In genomic region chr17:74450925-74451403, GRCh38 we compare ENCODE assay signal across 21 cellular contexts. TPM values are rescaled to one million over a fixed set of nuclear protein-coding genes. Genes with fewer than 3 reads are reported as not detected.
DNase-seq lines count a peak whose midpoint lies in the region; ATAC-seq and TF ChIP-seq lines count a peak whose summit lies in the region.
"Had no signal": no experiment of that assay in that cellular context is flagged by ENCODE, and none has a peak within 500 bp of the region (broad histone marks: within the 10 kb centered on the region; RNA-seq: fewer than 3 reads in every experiment).

No MANE protein-coding gene starts in this region.

- intact Hi-C loops in Right ventricle myocardium inferior (cut with DNase I) = loop anchor here (5.0 kb wide), 1 partner anchor 154 kb away; no protein-coding TSS in a partner anchor
- intact Hi-C loops in cardiac septum (cut with DNase I) = loop anchor here (10.0 kb wide), 1 partner anchor 146 kb away; no protein-coding TSS in a partner anchor
- intact Hi-C loops in left ventricle myocardium inferior (cut with micrococcal nuclease) = no loop called here
- intact Hi-C loops in transverse colon (cut with DNase I; ENCODE audit: low total_unique reads) = no loop called here
- intact Hi-C loops in sciatic nerve (cut with DNase I) = no loop called here

- H3K27me3 ChIP-seq in left ventricle myocardium inferior (ENCODE audit: low read depth) (no peaks in the 10 kb centered on the region), osteoblast (ENCODE audit: insufficient read depth, low read length) (peaks cover 10% of the 10 kb centered on the region), transverse colon (no peaks in the 10 kb centered on the region)

- H3K4me3 ChIP-seq in left ventricle myocardium inferior = no peak overlapping the region
- H3K4me3 ChIP-seq in osteoblast (ENCODE audit: insufficient read depth, low read length) = no peak overlapping the region
- H3K4me3 ChIP-seq in transverse colon = no peak overlapping the region
- H3K4me3 ChIP-seq: HAP-1 had no signal

- no peak for TF ChIP-seq POLR2A in transverse colon (IDR thresholded peaks at IDR 0.05)

- ATAC-seq in Right ventricle myocardium inferior (no peak), sciatic nerve (no peak), GM18873 (IDR thresholded peaks at IDR 0.05; ENCODE audit: low FRiP score, unreplicated experiment) (no peak)

- H3K36me3 ChIP-seq in left ventricle myocardium inferior (peaks cover 5% of the 10 kb centered on the region), osteoblast (ENCODE audit: insufficient read depth, low read length) (no peaks in the 10 kb centered on the region), transverse colon (no peaks in the 10 kb centered on the region)
- H3K36me3 ChIP-seq: HAP-1 had no signal

- H3K27ac ChIP-seq in left ventricle myocardium inferior (replicated peaks) = peak overlapping the region; percentile 98
- no peak overlapping the region for H3K27ac ChIP-seq in osteoblast (ENCODE audit: low read depth, low read length)
- peak overlapping the region in 3 of 4 donors; percentile 17 to 25 (median 23) for H3K27ac ChIP-seq in transverse colon
- H3K27ac ChIP-seq: KMS-11 had no signal

- peak; percentile 32 for DNase-seq in Right ventricle myocardium inferior (ENCODE audit: missing footprints)
- no peak for DNase-seq in cardiac septum (ENCODE audit: low spot score)
- no peak for DNase-seq in left ventricle myocardium inferior
- peak; percentile 74 for DNase-seq in osteoblast (ENCODE audit: insufficient read length, low spot score, missing footprints)
- DNase-seq in transverse colon = no peak
- DNase-seq in sciatic nerve (ENCODE audit: low spot score) = no peak
- no peak for DNase-seq in effector CD8-positive, alpha-beta T cell (lab: John Stamatoyannopoulos, UW)
- DNase-seq: Calu3; CD4-positive, alpha-beta memory T cell; NCI-H1048; NCI-H1436 treated with DMSO at 0.1 percent for 48 hours; NCI-H2029 treated with DMSO at 0.1 percent for 48 hours; NCI-H2171 treated with DMSO at 0.1 percent for 48 hours; NCI-H446 treated with DMSO at 0.1 percent for 48 hours; NCI-H748 treated with DMSO at 0.1 percent for 48 hours; RPMI8226 had no signal

- H3K9me3 ChIP-seq in left ventricle myocardium inferior (replicated peaks) (no peaks in the 10 kb centered on the region), osteoblast (ENCODE audit: low read depth, low read length) (no peaks in the 10 kb centered on the region), transverse colon (no peaks in the 10 kb centered on the region)
- H3K9me3 ChIP-seq: HAP-1 had no signal

- TF ChIP-seq EP300 in transverse colon (IDR thresholded peaks at IDR 0.05; ENCODE audit: low read depth) = no peak

- in situ Hi-C loops in transverse colon (cut with MboI; ENCODE audit: low pct_ligation_motif_present in 1 of 4, low pct_unique_long_range_greater_than_20kb in 1 of 4, low sequenced_read_pairs in 3 of 4) = loop anchor here in 1 of 4 donors (10.0 kb wide), 1 partner anchor 246 kb away; the partner anchor contains the start of gene RPL38

- H3K79me2 ChIP-seq in osteoblast (ENCODE audit: insufficient read depth, low read length) = no peaks in the 10 kb centered on the region

- WGBS in transverse colon (ENCODE audit: low coverage in 1 of 2), 2 donors = 90 to 92% methylated on average over 2 to 13 of the region's 13 CpGs

- TF ChIP-seq CTCF in left ventricle myocardium inferior (IDR thresholded peaks at IDR 0.05; ENCODE audit: borderline replicate concordance) (no peak), osteoblast (IDR thresholded peaks at IDR 0.05; ENCODE audit: extremely low read depth, low read depth, low read length) (no peak), transverse colon (IDR thresholded peaks at IDR 0.05) (no peak)

- no peaks in the 10 kb centered on the region for H4K20me1 ChIP-seq in osteoblast (ENCODE audit: insufficient read depth, low read length)

- H3K4me1 ChIP-seq in left ventricle myocardium inferior (peaks cover 87% of the 10 kb centered on the region), osteoblast (ENCODE audit: insufficient read depth, low read length) (peaks cover 4% of the 10 kb centered on the region), transverse colon (peaks cover 15 to 34% (median 27%) of the 10 kb centered on the region in 4 donors)

- H2AFZ ChIP-seq in osteoblast (ENCODE audit: low read length) = no peak overlapping the region

- no peak overlapping the region for H3K4me2 ChIP-seq in osteoblast (ENCODE audit: insufficient read depth, low read length)
- H3K4me2 ChIP-seq: KMS-11 had no signal

RNA-seq across cellular contexts. Expression of gene CD300A, which starts 15.5 kb away (rescaled TPM):
- 2.4 TPM for total RNA-seq in Right ventricle myocardium inferior
- 2.6 TPM for total RNA-seq in cardiac septum
- 1.2 TPM for total RNA-seq in left ventricle myocardium inferior
- not detected in 2 replicates for total RNA-seq in osteoblast
- 1 to 10 TPM in 2 of 4 donors, not detected in 2; 3.1 to 5.1 TPM for total RNA-seq in transverse colon
- 13.0 TPM for total RNA-seq in sciatic nerve
- total RNA-seq: A172, M059J had no signal

RNA-seq across cellular contexts. Expression of gene GPRC5C, which starts 19.1 kb away (rescaled TPM):
- total RNA-seq in Right ventricle myocardium inferior (37.2 TPM), cardiac septum (31.7 TPM), left ventricle myocardium inferior (32.0 TPM), osteoblast (2.9 and 6.8 TPM in 2 replicates), transverse colon (100 to 1,000 TPM in 3 of 4 donors, 10 to 100 TPM in 1; 62.5 to 263 (median 174) TPM), sciatic nerve (62.9 TPM)
- total RNA-seq: CD4-positive, alpha-beta memory T cell had no signal

Comparison
In these comparisons a context has a peak if more than half of its experiments do, and no peak if none do; other contexts are left out.
1. DNase-seq: peak in Right ventricle myocardium inferior (single experiment) and osteoblast (single experiment); none in cardiac septum (single experiment), left ventricle myocardium inferior (single experiment), transverse colon (single experiment), sciatic nerve (single experiment) and effector CD8-positive, alpha-beta T cell (single experiment).
2. intact Hi-C loops: an anchor here in Right ventricle myocardium inferior (5.0 kb wide) and cardiac septum (10.0 kb wide); none called in left ventricle myocardium inferior, transverse colon and sciatic nerve.